In the genomic region with DNA sequence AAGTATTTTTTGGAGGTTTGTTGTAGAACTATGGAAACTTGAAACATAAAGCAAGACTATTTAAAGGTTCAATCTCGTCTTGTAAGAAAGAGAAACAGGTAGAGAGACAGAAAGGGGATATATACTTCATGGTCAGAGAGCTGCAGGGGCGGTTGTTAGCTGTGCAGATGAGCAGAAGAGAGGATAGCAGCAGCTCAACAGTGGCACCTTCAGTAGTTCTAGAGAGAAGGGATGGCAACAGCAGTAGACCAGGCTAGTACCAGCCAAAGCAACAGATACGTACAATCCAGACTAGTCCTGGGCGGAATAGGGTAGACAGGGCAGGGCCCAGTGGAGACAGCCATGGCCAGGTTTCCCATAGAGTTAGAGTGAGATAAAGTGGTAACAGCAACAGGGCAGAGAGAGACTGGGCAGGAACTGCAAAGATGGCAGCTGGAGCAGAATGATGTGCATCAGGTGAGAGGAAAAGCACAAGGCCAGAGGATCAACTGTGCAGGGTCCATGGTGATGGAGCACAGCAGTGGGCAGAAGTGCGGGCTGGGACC, we compare ENCODE assay signal across 8 cellular contexts.
DNase-seq lines count a peak whose midpoint lies in the region; ATAC-seq and TF ChIP-seq lines count a peak whose summit lies in the region.

No MANE protein-coding gene starts in this region.

- no peak for TF ChIP-seq CTCF in osteocyte (IDR thresholded peaks at IDR 0.05)

- no peaks in the 10 kb centered on the region for H3K9me3 Mint-ChIP-seq in osteocyte (ENCODE audit: unreplicated experiment)

- DNase-seq in EL (peak; percentile 82), HPDE6-E6E7 (ENCODE audit: extremely low spot score) (peak; percentile 45), SW480 (ENCODE audit: low spot score) (peak; percentile 98), cerebellar cortex (ENCODE audit: low spot score) (peak; percentile 84), osteocyte (ENCODE audit: extremely low spot score, unreplicated experiment) (no peak), COLO668 (lab: John Stamatoyannopoulos, UW; ENCODE audit: unreplicated experiment) (no peak), NCI-H2227 (lab: John Stamatoyannopoulos, UW; ENCODE audit: unreplicated experiment) (no peak)

- peak; percentile 83 for ATAC-seq in GM21515 (IDR thresholded peaks at IDR 0.05; ENCODE audit: unreplicated experiment)

- H3K27ac Mint-ChIP-seq in osteocyte (ENCODE audit: unreplicated experiment), result peak overlapping the region; percentile 68

- H3K36me3 Mint-ChIP-seq in osteocyte (ENCODE audit: unreplicated experiment), result peaks cover 2% of the 10 kb centered on the region

- peaks cover 3% of the 10 kb centered on the region for H3K27me3 Mint-ChIP-seq in osteocyte (ENCODE audit: unreplicated experiment)

- H3K4me1 Mint-ChIP-seq in osteocyte (ENCODE audit: unreplicated experiment), result peaks cover 20% of the 10 kb centered on the region

- no peak overlapping the region for H3K4me3 Mint-ChIP-seq in osteocyte (ENCODE audit: unreplicated experiment)

Comparison
In these comparisons a context has a peak if more than half of its experiments do, and no peak if none do; other contexts are left out.
1. DNase-seq: peak in EL (single experiment), HPDE6-E6E7 (single experiment), SW480 (single experiment) and cerebellar cortex (single experiment); none in osteocyte (single experiment), COLO668 (single experiment) and NCI-H2227 (single experiment).